1 cellular context compared by ENCODE assay signal in the genomic region with DNA sequence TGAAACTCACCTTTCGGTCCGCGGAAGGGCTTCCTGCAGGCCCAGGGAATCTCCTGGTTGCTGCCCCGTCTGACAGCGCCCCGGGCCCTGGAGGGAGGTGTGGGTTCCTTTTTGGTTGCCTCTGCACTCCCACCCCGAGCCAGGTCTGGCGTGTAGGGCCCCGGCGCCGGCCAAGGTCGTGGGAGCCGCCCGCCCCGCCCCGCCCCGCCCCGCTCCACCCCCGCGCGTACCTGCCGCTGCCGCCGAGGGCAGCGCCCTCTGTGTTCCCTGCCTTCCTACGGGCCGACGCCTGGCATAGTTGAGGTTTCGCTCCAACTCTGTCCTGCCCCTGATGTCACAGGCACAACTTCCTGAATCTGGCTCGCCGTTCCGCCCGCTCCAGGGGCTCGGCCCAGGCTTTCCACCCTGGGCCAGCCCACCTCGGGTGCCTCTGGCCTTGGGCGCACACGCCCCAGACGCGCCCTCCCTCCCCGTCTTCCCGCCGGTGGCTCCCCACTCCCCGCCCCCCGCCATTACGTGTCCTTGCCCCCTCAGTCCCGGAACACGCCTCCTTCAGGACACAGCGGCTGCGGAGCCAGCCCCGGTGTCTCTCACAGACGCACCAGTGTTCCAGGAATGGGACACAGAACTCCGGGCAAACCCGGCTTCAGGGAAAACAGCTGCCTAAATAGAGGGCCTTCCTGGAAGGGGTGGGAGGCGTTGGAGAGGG.
A peak's percentile ranks its signal among the peaks of the same experiment; 100 is the strongest.
TF ChIP-seq lines count a peak whose summit lies in the region.

Gene KIAA0040 (minus strand): TSS at position 147 of the 709 bp plus-strand sequence. CDS start 31,763 bp downstream, outside the sequence.

TF ChIP-seq in GM12878, 131 proteins besides CTCF, POLR2A, EP300 and RAD21 (continued from another document):
- TF ChIP-seq POU2F2 (IDR thresholded peaks at IDR 0.05; ENCODE audit: borderline replicate concordance, low read depth, low read length) (peak; percentile 28; the same call in 1 of the 3 replicates), SMC3 (IDR thresholded peaks at IDR 0.05; ENCODE audit: borderline replicate concordance, low read length) (no peak), YBX1 (IDR thresholded peaks at IDR 0.05) (no peak), MTA2 (IDR thresholded peaks at IDR 0.05; ENCODE audit: low read depth) (no peak; the same call in 1 of the 2 replicates), EGR1 (IDR thresholded peaks at IDR 0.05; ENCODE audit: borderline replicate concordance in 1 of 2, low read depth in 2 of 2, low read length in 2 of 2) (peak in 1 of 2 experiments; percentile 79; a peak in 2 of 3 replicates), NR2F1 (conservative IDR thresholded peaks at IDR 0.05) (peak; percentile 33; the same call in 1 of the 2 replicates), BHLHE40 (IDR thresholded peaks at IDR 0.05; ENCODE audit: borderline replicate concordance in 1 of 2, low read depth in 2 of 2, low read length in 1 of 2) (peak in 1 of 2 experiments; percentile 33; a peak in 1 of 4 replicates), TCF7 (IDR thresholded peaks at IDR 0.05; ENCODE audit: borderline replicate concordance) (no peak), IKZF2 (IDR thresholded peaks at IDR 0.05) (peak; percentile 31 to 37; a peak in 1 of 4 replicates), EED (IDR thresholded peaks at IDR 0.05; ENCODE audit: low read depth) (peak; percentile 29; the same call in 1 of the 2 replicates), CBFB (IDR thresholded peaks at IDR 0.05; ENCODE audit: low read depth) (no peak), E2F8 (IDR thresholded peaks at IDR 0.05; ENCODE audit: low read depth, partially characterized antibody) (no peak), IKZF1 (conservative IDR thresholded peaks at IDR 0.05) (peak; percentile 48; the same call in 1 of the 2 replicates), E2F4 (IDR thresholded peaks at IDR 0.05; ENCODE audit: low read depth, low read length) (no peak), TAF1 (IDR thresholded peaks at IDR 0.05; ENCODE audit: borderline replicate concordance, low read depth, low read length) (0 out of 2 replicates have a peak, but pooled peaks have one; percentile 41), FOXM1 (IDR thresholded peaks at IDR 0.05; ENCODE audit: low read depth, low read length) (no peak), NBN (IDR thresholded peaks at IDR 0.05) (no peak), BMI1 (IDR thresholded peaks at IDR 0.05; ENCODE audit: borderline replicate concordance) (no peak)
- TF ChIP-seq, protein P1, sequence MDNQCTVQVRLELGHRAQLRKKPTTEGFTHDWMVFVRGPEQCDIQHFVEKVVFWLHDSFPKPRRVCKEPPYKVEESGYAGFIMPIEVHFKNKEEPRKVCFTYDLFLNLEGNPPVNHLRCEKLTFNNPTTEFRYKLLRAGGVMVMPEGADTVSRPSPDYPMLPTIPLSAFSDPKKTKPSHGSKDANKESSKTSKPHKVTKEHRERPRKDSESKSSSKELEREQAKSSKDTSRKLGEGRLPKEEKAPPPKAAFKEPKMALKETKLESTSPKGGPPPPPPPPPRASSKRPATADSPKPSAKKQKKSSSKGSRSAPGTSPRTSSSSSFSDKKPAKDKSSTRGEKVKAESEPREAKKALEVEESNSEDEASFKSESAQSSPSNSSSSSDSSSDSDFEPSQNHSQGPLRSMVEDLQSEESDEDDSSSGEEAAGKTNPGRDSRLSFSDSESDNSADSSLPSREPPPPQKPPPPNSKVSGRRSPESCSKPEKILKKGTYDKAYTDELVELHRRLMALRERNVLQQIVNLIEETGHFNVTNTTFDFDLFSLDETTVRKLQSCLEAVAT (IDR thresholded peaks at IDR 0.05), result no peak
